In genomic region chr3:23702198-23702597, GRCh38 we compare ENCODE assay signal across 13 cellular contexts.
DNase-seq lines count a peak whose midpoint lies in the region; ATAC-seq, FAIRE-seq and TF ChIP-seq lines count a peak whose summit lies in the region.
"Had no signal": no experiment of that assay in that cellular context is flagged by ENCODE, and none has a peak within 500 bp of the region (broad histone marks: within the 10 kb centered on the region; RNA-seq: fewer than 3 reads in every experiment).

No MANE protein-coding gene starts in this region.

- no peaks in the 10 kb centered on the region for H3F3A ChIP-seq in SK-N-SH (replicated peaks; ENCODE audit: insufficient read depth)

- no peaks in the 10 kb centered on the region for H3K27me3 ChIP-seq in SK-N-SH (ENCODE audit: insufficient read depth)

- intact Hi-C loops in sciatic nerve (cut with DNase I) = no loop called here

- POLR2A ChIA-PET in SK-N-SH (lab: Yijun Ruan, JAX) = no interaction called here

- no peak for TF ChIP-seq EP300 in SK-N-SH (IDR thresholded peaks at IDR 0.05; ENCODE audit: borderline replicate concordance in 1 of 2, low read depth in 1 of 2, low read length in 1 of 2)

- no peak for ATAC-seq in sciatic nerve

- no peak overlapping the region for H3K4me3 ChIP-seq in SK-N-SH (ENCODE audit: low read depth in 2 of 2, low read length in 1 of 2)

- no peaks in the 10 kb centered on the region; a peak in 1 of 4 replicates for H3K4me1 ChIP-seq in SK-N-SH (ENCODE audit: control insufficient read depth in 1 of 2, insufficient read depth in 2 of 2, low read depth in 1 of 2, low read length in 1 of 2)

- 36% methylated on average over 2 of the region's 2 CpGs for WGBS in SK-N-SH (ENCODE audit: low lambda C conversion rate)

- DNase-seq in ACHN = peak; percentile 33
- peak; percentile 57 for DNase-seq in HTR-8/SVneo (ENCODE audit: insufficient read length, low spot score)
- no peak for DNase-seq in SK-N-SH
- peak; percentile 51 for DNase-seq in iPS-NIHi7 (ENCODE audit: extremely low spot score)
- no peak for DNase-seq in GM13976 (ENCODE audit: low spot score)
- no peak for DNase-seq in NOMO-1 (lab: John Stamatoyannopoulos, UW; ENCODE audit: unreplicated experiment in 2 of 2)
- DNase-seq in T1000 (lab: John Stamatoyannopoulos, UW) = no peak
- no peak for DNase-seq in sciatic nerve (ENCODE audit: low spot score)
- DNase-seq: activated CD4-positive, alpha-beta T cell treated with anti-CD3 and anti-CD28 coated beads, Interleukin-2, amount 50 U/mL, for 48 hours; activated naive CD4-positive, alpha-beta T cell treated with anti-CD3 and anti-CD28 coated beads, Interleukin-2, amount 10 ng/mL, durations not matched to agents 7 days and 5 days; aorta; NCI-H1048; stimulated activated CD4-positive, alpha-beta T cell treated with anti-CD3 and anti-CD28 coated beads, Interleukin-12 subunit alpha, Interleukin-12 subunit beta, amount 100 ng/mL, for 4 hours had no signal

- FAIRE-seq in HTR-8/SVneo (lab: Jason Lieb, UNC) = no peak

- TF ChIP-seq CTCF in SK-N-SH (IDR thresholded peaks at IDR 0.05) = no peak
- no peak for TF ChIP-seq CTCF in GM13976 (IDR thresholded peaks at IDR 0.05; ENCODE audit: borderline replicate concordance, control extremely low read depth, extremely low read depth, insufficient read depth, missing control alignments)

- no peak for TF ChIP-seq RAD21 in SK-N-SH (IDR thresholded peaks at IDR 0.05; ENCODE audit: low read length)

- no peaks in the 10 kb centered on the region for H4K20me1 ChIP-seq in SK-N-SH (ENCODE audit: insufficient read depth)

- in situ Hi-C loops in ACHN (cut with HindIII; ENCODE audit: low pct_ligation_motif_present, low pct_unique_long_range_greater_than_20kb, low sequenced_read_pairs) = no loop called here
- in situ Hi-C loops in GM13976 (cut with MboI; ENCODE audit: low sequenced_read_pairs, unreplicated experiment) = no loop called here

- H3K79me2 ChIP-seq in SK-N-SH (ENCODE audit: insufficient read depth) = no peaks in the 10 kb centered on the region

- no peak overlapping the region for H2AFZ ChIP-seq in SK-N-SH (ENCODE audit: low read depth)

- H3K36me3 ChIP-seq in SK-N-SH (replicated peaks in 1 of 2; ENCODE audit: control insufficient read depth in 1 of 2, insufficient read depth in 2 of 2, low read length in 1 of 2) = no peaks in the 10 kb centered on the region

- H3K27ac ChIP-seq in SK-N-SH (ENCODE audit: low read depth in 2 of 2, low read length in 1 of 2) = no peak overlapping the region

- no peaks in the 10 kb centered on the region for H3K9me3 ChIP-seq in SK-N-SH

- H3K9ac ChIP-seq in SK-N-SH = no peak overlapping the region

- CTCF ChIA-PET in SK-N-SH (lab: Yijun Ruan, JAX) = no interaction called here

- no peaks in the 10 kb centered on the region for H3K9me2 ChIP-seq in SK-N-SH

- H3K4me2 ChIP-seq in SK-N-SH = no peak overlapping the region

TF ChIP-seq in SK-N-SH, 30 proteins besides CTCF, POLR2A, EP300 and RAD21:
- TF ChIP-seq TCF12 (IDR thresholded peaks at IDR 0.05) = peak; percentile 38; the same call in 1 of the 2 replicates
- TF ChIP-seq MEF2A (IDR thresholded peaks at IDR 0.05; ENCODE audit: borderline replicate concordance, low read depth) = no peak
- peak; percentile 18; the same call in 1 of the 2 replicates for TF ChIP-seq FOSL2 (IDR thresholded peaks at IDR 0.05; ENCODE audit: borderline replicate concordance, low read depth)
- TF ChIP-seq FOXJ3 (CRISPR knock-in tag; IDR thresholded peaks at IDR 0.05) = no peak
- no peak for TF ChIP-seq ZBTB33 (IDR thresholded peaks at IDR 0.05; ENCODE audit: borderline replicate concordance, low read depth)
- peak; percentile 46; the same call in 1 of the 2 replicates for TF ChIP-seq JUND (IDR thresholded peaks at IDR 0.05)
TF ChIP-seq in SK-N-SH: peak in this region for 3.

Comparison
In these comparisons a context has a peak if more than half of its experiments do, and no peak if none do; other contexts are left out.
1. DNase-seq: peak in ACHN (single experiment), HTR-8/SVneo (single experiment) and iPS-NIHi7 (single experiment); none in SK-N-SH (single experiment), GM13976 (single experiment), NOMO-1 (0 of 2), T1000 (single experiment) and sciatic nerve (single experiment).